ENCODE assay signal across 1 cellular context in the genomic region with DNA sequence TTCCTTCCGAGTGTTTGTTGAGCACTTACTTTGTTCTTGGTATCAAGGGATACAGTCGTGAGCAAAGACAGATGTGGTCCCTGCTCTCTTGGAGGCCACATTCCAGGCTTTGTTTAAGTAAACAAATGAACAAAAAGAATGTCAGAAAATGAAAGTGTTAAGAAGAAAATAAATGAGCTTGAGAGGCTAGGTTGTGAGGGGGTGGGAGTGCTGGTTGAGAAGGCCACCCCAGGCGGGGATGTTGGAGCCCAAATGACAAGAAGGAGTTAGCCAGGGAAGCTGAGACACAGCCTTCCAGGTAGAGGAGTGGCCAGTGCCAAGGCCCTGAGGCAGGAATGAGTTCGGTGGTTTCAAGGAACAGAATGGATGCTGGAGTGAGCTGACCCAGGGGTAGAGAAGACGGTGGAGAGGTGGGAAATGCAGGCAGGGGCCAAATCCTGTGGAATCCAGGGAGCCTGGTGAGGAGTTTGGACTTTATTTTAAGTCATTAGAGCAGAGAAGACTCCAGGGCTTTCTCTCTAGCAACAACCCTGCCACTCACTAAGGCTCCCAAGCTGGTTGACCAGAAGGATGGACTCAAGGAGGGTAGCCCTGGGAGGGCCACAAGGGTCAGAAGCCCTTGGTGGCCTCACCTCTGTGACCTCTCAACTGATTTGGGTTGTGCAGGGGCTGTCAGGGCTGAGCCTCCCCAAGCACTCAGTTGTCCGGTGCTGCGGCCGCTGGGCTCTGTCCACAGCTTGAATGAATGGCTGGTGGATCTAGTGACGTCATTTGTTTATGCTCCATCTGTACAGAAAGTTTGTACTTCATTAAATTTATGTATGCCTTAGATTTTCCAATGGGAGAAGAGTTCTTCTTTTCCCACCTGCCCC.
TF ChIP-seq lines count a peak whose summit lies in the region.

No MANE protein-coding gene starts in this region.

TF ChIP-seq in HEK293, 187 proteins besides CTCF, POLR2A, EP300 and RAD21 (continued from another document):
- TF ChIP-seq KLF7 (tag by site-specific recombination; IDR thresholded peaks at IDR 0.05; ENCODE audit: borderline replicate concordance) (no peak), ZNF324 (tag by site-specific recombination; IDR thresholded peaks at IDR 0.05) (no peak), ZNF623 (tag by site-specific recombination; IDR thresholded peaks at IDR 0.05) (peak; percentile 81), SETDB1 (IDR thresholded peaks at IDR 0.05; ENCODE audit: insufficient read length, low read length) (no peak), ZNF112 (tag by site-specific recombination; IDR thresholded peaks at IDR 0.05) (no peak), ZNF2 (tag by site-specific recombination; IDR thresholded peaks at IDR 0.05) (no peak), ZNF473 (tag by site-specific recombination; IDR thresholded peaks at IDR 0.05) (no peak), ZNF791 (tag by site-specific recombination; IDR thresholded peaks at IDR 0.05) (no peak), ZFP37 (tag by site-specific recombination; IDR thresholded peaks at IDR 0.05) (no peak), ZNF274 (IDR thresholded peaks at IDR 0.05; ENCODE audit: low read length) (no peak), ZNF274 (tag by site-specific recombination; IDR thresholded peaks at IDR 0.05; ENCODE audit: borderline replicate concordance) (no peak), ZFP3 (tag by site-specific recombination; IDR thresholded peaks at IDR 0.05; ENCODE audit: low read depth) (no peak)
- TF ChIP-seq, protein P1, sequence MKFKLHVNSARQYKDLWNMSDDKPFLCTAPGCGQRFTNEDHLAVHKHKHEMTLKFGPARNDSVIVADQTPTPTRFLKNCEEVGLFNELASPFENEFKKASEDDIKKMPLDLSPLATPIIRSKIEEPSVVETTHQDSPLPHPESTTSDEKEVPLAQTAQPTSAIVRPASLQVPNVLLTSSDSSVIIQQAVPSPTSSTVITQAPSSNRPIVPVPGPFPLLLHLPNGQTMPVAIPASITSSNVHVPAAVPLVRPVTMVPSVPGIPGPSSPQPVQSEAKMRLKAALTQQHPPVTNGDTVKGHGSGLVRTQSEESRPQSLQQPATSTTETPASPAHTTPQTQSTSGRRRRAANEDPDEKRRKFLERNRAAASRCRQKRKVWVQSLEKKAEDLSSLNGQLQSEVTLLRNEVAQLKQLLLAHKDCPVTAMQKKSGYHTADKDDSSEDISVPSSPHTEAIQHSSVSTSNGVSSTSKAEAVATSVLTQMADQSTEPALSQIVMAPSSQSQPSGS (tag by site-specific recombination; IDR thresholded peaks at IDR 0.05; ENCODE audit: low read depth) = peak; percentile 87
- TF ChIP-seq, protein P2, sequence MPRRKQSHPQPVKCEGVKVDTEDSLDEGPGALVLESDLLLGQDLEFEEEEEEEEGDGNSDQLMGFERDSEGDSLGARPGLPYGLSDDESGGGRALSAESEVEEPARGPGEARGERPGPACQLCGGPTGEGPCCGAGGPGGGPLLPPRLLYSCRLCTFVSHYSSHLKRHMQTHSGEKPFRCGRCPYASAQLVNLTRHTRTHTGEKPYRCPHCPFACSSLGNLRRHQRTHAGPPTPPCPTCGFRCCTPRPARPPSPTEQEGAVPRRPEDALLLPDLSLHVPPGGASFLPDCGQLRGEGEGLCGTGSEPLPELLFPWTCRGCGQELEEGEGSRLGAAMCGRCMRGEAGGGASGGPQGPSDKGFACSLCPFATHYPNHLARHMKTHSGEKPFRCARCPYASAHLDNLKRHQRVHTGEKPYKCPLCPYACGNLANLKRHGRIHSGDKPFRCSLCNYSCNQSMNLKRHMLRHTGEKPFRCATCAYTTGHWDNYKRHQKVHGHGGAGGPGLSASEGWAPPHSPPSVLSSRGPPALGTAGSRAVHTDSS (tag by site-specific recombination; IDR thresholded peaks at IDR 0.05) = no peak
